Comparison of ENCODE assay signal across 1 cellular context in the genomic region with DNA sequence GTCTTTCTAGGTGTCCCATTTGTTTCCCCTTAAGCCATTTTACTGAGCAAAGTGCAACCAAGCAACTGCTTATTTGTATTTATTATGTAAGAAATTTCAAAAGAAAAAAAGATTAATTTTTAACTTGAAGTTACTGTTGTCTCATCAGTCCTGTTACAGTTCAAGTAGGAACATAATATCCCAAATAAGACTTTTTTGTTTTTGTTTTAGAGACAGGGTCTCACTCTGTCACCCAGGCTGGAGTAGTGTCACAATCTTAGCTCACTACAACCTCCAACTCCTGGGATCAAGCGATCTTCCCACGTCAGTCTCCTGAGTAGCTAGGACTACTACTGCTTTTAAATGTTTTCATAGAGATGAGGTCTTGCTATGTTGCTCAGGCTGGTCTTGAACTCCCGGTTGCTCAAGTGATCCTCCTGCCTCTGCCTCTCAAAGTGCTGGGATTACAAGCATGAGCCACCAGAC.
TF ChIP-seq lines count a peak whose summit lies in the region.

No MANE protein-coding gene starts in this region.

TF ChIP-seq in liver, 16 proteins besides CTCF, POLR2A, EP300 and RAD21 (continued from another document):
- TF ChIP-seq, protein P1, sequence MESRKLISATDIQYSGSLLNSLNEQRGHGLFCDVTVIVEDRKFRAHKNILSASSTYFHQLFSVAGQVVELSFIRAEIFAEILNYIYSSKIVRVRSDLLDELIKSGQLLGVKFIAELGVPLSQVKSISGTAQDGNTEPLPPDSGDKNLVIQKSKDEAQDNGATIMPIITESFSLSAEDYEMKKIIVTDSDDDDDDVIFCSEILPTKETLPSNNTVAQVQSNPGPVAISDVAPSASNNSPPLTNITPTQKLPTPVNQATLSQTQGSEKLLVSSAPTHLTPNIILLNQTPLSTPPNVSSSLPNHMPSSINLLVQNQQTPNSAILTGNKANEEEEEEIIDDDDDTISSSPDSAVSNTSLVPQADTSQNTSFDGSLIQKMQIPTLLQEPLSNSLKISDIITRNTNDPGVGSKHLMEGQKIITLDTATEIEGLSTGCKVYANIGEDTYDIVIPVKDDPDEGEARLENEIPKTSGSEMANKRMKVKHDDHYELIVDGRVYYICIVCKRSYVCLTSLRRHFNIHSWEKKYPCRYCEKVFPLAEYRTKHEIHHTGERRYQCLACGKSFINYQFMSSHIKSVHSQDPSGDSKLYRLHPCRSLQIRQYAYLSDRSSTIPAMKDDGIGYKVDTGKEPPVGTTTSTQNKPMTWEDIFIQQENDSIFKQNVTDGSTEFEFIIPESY (IDR thresholded peaks at IDR 0.05) = no peak
- TF ChIP-seq SP1 (IDR thresholded peaks at IDR 0.05) (peak; percentile 22), HNF4G (IDR thresholded peaks at IDR 0.05) (no peak), YY1 (IDR thresholded peaks at IDR 0.05) (peak; percentile 37), NR2F2 (IDR thresholded peaks at IDR 0.05) (no peak), ATF3 (IDR thresholded peaks at IDR 0.05) (no peak), TAF1 (conservative IDR thresholded peaks at IDR 0.05) (no peak), GABPA (IDR thresholded peaks at IDR 0.05 in 1 of 2, conservative IDR thresholded peaks at IDR 0.05 in 1 of 2) (no peak), FOXA2 (IDR thresholded peaks at IDR 0.05) (no peak)
- TF ChIP-seq, protein P2, sequence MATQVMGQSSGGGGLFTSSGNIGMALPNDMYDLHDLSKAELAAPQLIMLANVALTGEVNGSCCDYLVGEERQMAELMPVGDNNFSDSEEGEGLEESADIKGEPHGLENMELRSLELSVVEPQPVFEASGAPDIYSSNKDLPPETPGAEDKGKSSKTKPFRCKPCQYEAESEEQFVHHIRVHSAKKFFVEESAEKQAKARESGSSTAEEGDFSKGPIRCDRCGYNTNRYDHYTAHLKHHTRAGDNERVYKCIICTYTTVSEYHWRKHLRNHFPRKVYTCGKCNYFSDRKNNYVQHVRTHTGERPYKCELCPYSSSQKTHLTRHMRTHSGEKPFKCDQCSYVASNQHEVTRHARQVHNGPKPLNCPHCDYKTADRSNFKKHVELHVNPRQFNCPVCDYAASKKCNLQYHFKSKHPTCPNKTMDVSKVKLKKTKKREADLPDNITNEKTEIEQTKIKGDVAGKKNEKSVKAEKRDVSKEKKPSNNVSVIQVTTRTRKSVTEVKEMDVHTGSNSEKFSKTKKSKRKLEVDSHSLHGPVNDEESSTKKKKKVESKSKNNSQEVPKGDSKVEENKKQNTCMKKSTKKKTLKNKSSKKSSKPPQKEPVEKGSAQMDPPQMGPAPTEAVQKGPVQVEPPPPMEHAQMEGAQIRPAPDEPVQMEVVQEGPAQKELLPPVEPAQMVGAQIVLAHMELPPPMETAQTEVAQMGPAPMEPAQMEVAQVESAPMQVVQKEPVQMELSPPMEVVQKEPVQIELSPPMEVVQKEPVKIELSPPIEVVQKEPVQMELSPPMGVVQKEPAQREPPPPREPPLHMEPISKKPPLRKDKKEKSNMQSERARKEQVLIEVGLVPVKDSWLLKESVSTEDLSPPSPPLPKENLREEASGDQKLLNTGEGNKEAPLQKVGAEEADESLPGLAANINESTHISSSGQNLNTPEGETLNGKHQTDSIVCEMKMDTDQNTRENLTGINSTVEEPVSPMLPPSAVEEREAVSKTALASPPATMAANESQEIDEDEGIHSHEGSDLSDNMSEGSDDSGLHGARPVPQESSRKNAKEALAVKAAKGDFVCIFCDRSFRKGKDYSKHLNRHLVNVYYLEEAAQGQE (IDR thresholded peaks at IDR 0.05) = no peak
- TF ChIP-seq, protein P3, sequence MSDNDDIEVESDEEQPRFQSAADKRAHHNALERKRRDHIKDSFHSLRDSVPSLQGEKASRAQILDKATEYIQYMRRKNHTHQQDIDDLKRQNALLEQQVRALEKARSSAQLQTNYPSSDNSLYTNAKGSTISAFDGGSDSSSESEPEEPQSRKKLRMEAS (IDR thresholded peaks at IDR 0.05) = no peak
